In genomic region chr1:1304331-1305299, GRCh38 we compare ENCODE assay signal across 1 cellular context.
TF ChIP-seq lines count a peak whose summit lies in the region.

No MANE protein-coding gene starts in this region.

TF ChIP-seq in K562, 482 proteins besides CTCF, POLR2A, EP300 and RAD21 (continued from another document and continues in another):
- TF ChIP-seq E2F5 (CRISPR knock-in tag; IDR thresholded peaks at IDR 0.05): no peak
- TF ChIP-seq NONO (IDR thresholded peaks at IDR 0.05; ENCODE audit: low read depth in 2 of 2, low read length in 1 of 2): no peak
- TF ChIP-seq RAD51 (IDR thresholded peaks at IDR 0.05; ENCODE audit: borderline replicate concordance, low read depth): peak; percentile 91
- TF ChIP-seq ZNF398 (CRISPR knock-in tag; IDR thresholded peaks at IDR 0.05): no peak
- TF ChIP-seq CBX2 (IDR thresholded peaks at IDR 0.05; ENCODE audit: insufficient read depth, low read length, poor library complexity, severe bottlenecking): no peak
- no peak for TF ChIP-seq SUPT5H (IDR thresholded peaks at IDR 0.05)
- TF ChIP-seq GTF2A2 (tag; IDR thresholded peaks at IDR 0.05): no peak
- no peak for TF ChIP-seq ZNF146 (CRISPR knock-in tag; IDR thresholded peaks at IDR 0.05; ENCODE audit: unreplicated experiment)
- TF ChIP-seq CCAR2 (IDR thresholded peaks at IDR 0.05; ENCODE audit: low read depth, low read length): no peak
- TF ChIP-seq KLF16 (IDR thresholded peaks at IDR 0.05): no peak
- no peak for TF ChIP-seq PTRF (tag; IDR thresholded peaks at IDR 0.05)
- TF ChIP-seq CBFA2T3 (IDR thresholded peaks at IDR 0.05): no peak
- no peak for TF ChIP-seq POLR3G (IDR thresholded peaks at IDR 0.05; ENCODE audit: extremely low read depth, insufficient read length, insufficient replicate concordance)
- no peak for TF ChIP-seq NFIX (CRISPR knock-in tag; IDR thresholded peaks at IDR 0.05; ENCODE audit: low read depth)
- no peak for TF ChIP-seq SRSF3 (IDR thresholded peaks at IDR 0.05; ENCODE audit: insufficient read depth, low read length)
- no peak for TF ChIP-seq E2F8 (IDR thresholded peaks at IDR 0.05; ENCODE audit: low read depth, partially characterized antibody)
- no peak for TF ChIP-seq HMG20A (CRISPR knock-in tag; conservative IDR thresholded peaks at IDR 0.05)
- no peak for TF ChIP-seq ZNF311 (CRISPR knock-in tag; IDR thresholded peaks at IDR 0.05)
- no peak for TF ChIP-seq NR2C1 (IDR thresholded peaks at IDR 0.05)
- no peak for TF ChIP-seq NR2C1 (tag; IDR thresholded peaks at IDR 0.05)
- TF ChIP-seq RERE (CRISPR knock-in tag; IDR thresholded peaks at IDR 0.05; ENCODE audit: borderline replicate concordance): 0 out of 2 replicates have a peak, but pooled peaks have one; percentile 74
- TF ChIP-seq CREB3L1 (IDR thresholded peaks at IDR 0.05; ENCODE audit: borderline replicate concordance, low read depth): no peak
- TF ChIP-seq ARID4B (CRISPR knock-in tag; IDR thresholded peaks at IDR 0.05): no peak; the same call in none of the 2 replicates
- no peak for TF ChIP-seq RFX5 (IDR thresholded peaks at IDR 0.05; ENCODE audit: low read depth, low read length)
- TF ChIP-seq PURB (CRISPR knock-in tag; IDR thresholded peaks at IDR 0.05; ENCODE audit: low read depth): no peak
- no peak for TF ChIP-seq NCOA1 (IDR thresholded peaks at IDR 0.05; ENCODE audit: low read depth)
- TF ChIP-seq ZNF395 (CRISPR knock-in tag; IDR thresholded peaks at IDR 0.05): no peak
- no peak for TF ChIP-seq RFX7 (CRISPR knock-in tag; IDR thresholded peaks at IDR 0.05)
- TF ChIP-seq CHD4 (IDR thresholded peaks at IDR 0.05; ENCODE audit: insufficient read depth, insufficient replicate concordance, low read depth, low read length, poor library complexity, severe bottlenecking): no peak
- no peak for TF ChIP-seq ZNF75A (CRISPR knock-in tag; IDR thresholded peaks at IDR 0.05)
- TF ChIP-seq TAF1 (IDR thresholded peaks at IDR 0.05; ENCODE audit: control insufficient read depth, extremely low read depth, insufficient read depth, low read length, severe bottlenecking): no peak
- TF ChIP-seq ZNF583 (CRISPR knock-in tag; IDR thresholded peaks at IDR 0.05): no peak
- no peak for TF ChIP-seq ZBED1 (IDR thresholded peaks at IDR 0.05)
- TF ChIP-seq CBX3 (IDR thresholded peaks at IDR 0.05; ENCODE audit: borderline replicate concordance in 1 of 2, low read length in 2 of 2): no peak; a peak in 1 of 3 replicates
- TF ChIP-seq ZNF175 (CRISPR knock-in tag; IDR thresholded peaks at IDR 0.05; ENCODE audit: low read depth): no peak
- TF ChIP-seq FIP1L1 (IDR thresholded peaks at IDR 0.05; ENCODE audit: low read depth, low read length, poor library complexity, severe bottlenecking): no peak
- TF ChIP-seq ZNF589 (CRISPR knock-in tag; IDR thresholded peaks at IDR 0.05; ENCODE audit: low read depth): no peak
- no peak for TF ChIP-seq WHSC1 (IDR thresholded peaks at IDR 0.05; ENCODE audit: low read length)
- TF ChIP-seq CHCHD3 (CRISPR knock-in tag; IDR thresholded peaks at IDR 0.05): no peak
- no peak for TF ChIP-seq CBX5 (IDR thresholded peaks at IDR 0.05; ENCODE audit: borderline replicate concordance, low read depth)
- TF ChIP-seq ZNF212 (CRISPR knock-in tag; IDR thresholded peaks at IDR 0.05): no peak
- no peak for TF ChIP-seq ZNF239 (CRISPR knock-in tag; IDR thresholded peaks at IDR 0.05)
- TF ChIP-seq KLF10 (CRISPR knock-in tag; IDR thresholded peaks at IDR 0.05): no peak
- TF ChIP-seq GTF2B (IDR thresholded peaks at IDR 0.05; ENCODE audit: extremely low read depth, insufficient read length): no peak
